Comparison of ENCODE assay signal across 8 cellular contexts in genomic region chrX:106874075-106874474, GRCh38.
DNase-seq lines count a peak whose midpoint lies in the region; ATAC-seq and TF ChIP-seq lines count a peak whose summit lies in the region.

No MANE protein-coding gene starts in this region.

- H3K27ac ChIP-seq in KMS-11 (no peak overlapping the region), brain microvascular endothelial cell (no peak overlapping the region)

- no peaks in the 10 kb centered on the region for H3K79me2 ChIP-seq in KMS-11 (ENCODE audit: insufficient read depth, low read depth)

- H3K27me3 Mint-ChIP-seq in nephron (ENCODE audit: low read depth), result no peaks in the 10 kb centered on the region

- peaks cover 4% of the 10 kb centered on the region for H3K9me3 Mint-ChIP-seq in nephron

- H3K9ac ChIP-seq in KMS-11, result no peak overlapping the region

- H3K27me3 ChIP-seq in KMS-11 (ENCODE audit: insufficient read depth, low read depth) (no peaks in the 10 kb centered on the region), brain microvascular endothelial cell (replicated peaks) (no peaks in the 10 kb centered on the region)

- ATAC-seq in GM21390 (IDR thresholded peaks at IDR 0.05; ENCODE audit: unreplicated experiment) (no peak), GM21737 (IDR thresholded peaks at IDR 0.05; ENCODE audit: unreplicated experiment) (no peak), HG02885 (IDR thresholded peaks at IDR 0.05; ENCODE audit: poor library complexity, unreplicated experiment) (no peak), GM18519 (IDR thresholded peaks at IDR 0.05; ENCODE audit: low FRiP score, unreplicated experiment) (no peak)

- no peaks in the 10 kb centered on the region for H3K36me3 ChIP-seq in KMS-11 (ENCODE audit: insufficient read depth)
- no peaks in the 10 kb centered on the region for H3K36me3 ChIP-seq in brain microvascular endothelial cell (replicated peaks)

- TF ChIP-seq CTCF in KMS-11 (conservative IDR thresholded peaks at IDR 0.05; ENCODE audit: low read depth, low read length) (peak; percentile 76; the same call in 1 of the 2 replicates), brain microvascular endothelial cell (IDR thresholded peaks at IDR 0.05; ENCODE audit: low read depth, low read length, missing control alignments) (peak; percentile 52), nephron (IDR thresholded peaks at IDR 0.05; ENCODE audit: unreplicated experiment in 3 of 3) (peak; percentile 42 to 62 (median 53))

- no peak overlapping the region for H3K27ac Mint-ChIP-seq in nephron

- peak; percentile 8 for DNase-seq in GM03348 (ENCODE audit: low spot score)
- no peak for DNase-seq in brain microvascular endothelial cell

- H4K20me1 ChIP-seq in KMS-11 (ENCODE audit: insufficient read depth), result no peaks in the 10 kb centered on the region

- H3K4me1 ChIP-seq in KMS-11 (ENCODE audit: low read depth, poor library complexity, severe bottlenecking), result no peaks in the 10 kb centered on the region

- no peak overlapping the region for H3K4me3 Mint-ChIP-seq in nephron

- in situ Hi-C loops in brain microvascular endothelial cell (cut with HindIII; ENCODE audit: low pct_ligation_motif_present, low sequenced_read_pairs), result no loop called here

- H3K4me1 Mint-ChIP-seq in nephron, result no peaks in the 10 kb centered on the region

- no peaks in the 10 kb centered on the region for H3K36me3 Mint-ChIP-seq in nephron (ENCODE audit: low read depth)

- no peak overlapping the region for H3K4me2 ChIP-seq in KMS-11

- H3K4me3 ChIP-seq in KMS-11 (IDR thresholded peaks at IDR 0.05; ENCODE audit: insufficient read depth, low read depth, low read length) (no peak overlapping the region), brain microvascular endothelial cell (ENCODE audit: low read depth, low read length) (no peak overlapping the region)

- no peak overlapping the region for H2AFZ ChIP-seq in KMS-11 (ENCODE audit: low read depth)
